ENCODE assay signal across 12 cellular contexts in genomic region chr21:42956824-42957632, GRCh38.
DNase-seq lines count a peak whose midpoint lies in the region; ATAC-seq lines count a peak whose summit lies in the region.
"Had no signal": no experiment of that assay in that cellular context is flagged by ENCODE, and none has a peak within 500 bp of the region (broad histone marks: within the 10 kb centered on the region; RNA-seq: fewer than 3 reads in every experiment).

No MANE protein-coding gene starts in this region.

- H3K4me1 Mint-ChIP-seq in stimulated activated memory B cell treated with anti-CD40 and anti-IgM and Interleukin-4, amounts not matched to agents 10 μg/mL and 1 μg/mL and 100 μg/mL, for 72 hours: no peaks in the 10 kb centered on the region
- H3K4me1 Mint-ChIP-seq: nephron had no signal

- ATAC-seq in GM21528 (IDR thresholded peaks at IDR 0.05; ENCODE audit: low FRiP score, unreplicated experiment) (peak; percentile 95), HG03442 (IDR thresholded peaks at IDR 0.05; ENCODE audit: unreplicated experiment) (peak; percentile 99), GM21576 (IDR thresholded peaks at IDR 0.05; ENCODE audit: unreplicated experiment) (no peak), HG03342 (IDR thresholded peaks at IDR 0.05; ENCODE audit: unreplicated experiment) (no peak)
- ATAC-seq in stimulated activated memory B cell treated with anti-CD40 and anti-IgM and Interleukin-4, amounts not matched to agents 10 μg/mL and 1 μg/mL and 100 μg/mL, for 72 hours: peak; percentile 99

- H3K9me3 Mint-ChIP-seq in stimulated activated memory B cell treated with anti-CD40 and anti-IgM and Interleukin-4, amounts not matched to agents 10 μg/mL and 1 μg/mL and 100 μg/mL, for 72 hours: no peaks in the 10 kb centered on the region
- H3K9me3 Mint-ChIP-seq: dendritic cell treated with granulocyte-macrophage colony-stimulating factor and Interleukin-4, amounts not matched to agents 40 ng/mL and 50 ng/mL, for 4 days; nephron had no signal

- H3K36me3 Mint-ChIP-seq in stimulated activated memory B cell treated with anti-CD40 and anti-IgM and Interleukin-4, amounts not matched to agents 10 μg/mL and 1 μg/mL and 100 μg/mL, for 72 hours: no peaks in the 10 kb centered on the region

- DNase-seq in epithelial cell of prostate (ENCODE audit: low read depth, low spot score) (no peak), NCI-H524 (lab: John Stamatoyannopoulos, UW) (no peak), DMS53 treated with DMSO at 0.1 percent for 48 hours (lab: John Stamatoyannopoulos, UW; ENCODE audit: unreplicated experiment) (no peak)
- DNase-seq: NCI-H1417 treated with DMSO at 0.1 percent for 48 hours, WERI-Rb-1 had no signal

- H3K27me3 Mint-ChIP-seq in stimulated activated memory B cell treated with anti-CD40 and anti-IgM and Interleukin-4, amounts not matched to agents 10 μg/mL and 1 μg/mL and 100 μg/mL, for 72 hours: no peaks in the 10 kb centered on the region
- H3K27me3 Mint-ChIP-seq: dendritic cell treated with granulocyte-macrophage colony-stimulating factor and Interleukin-4, amounts not matched to agents 40 ng/mL and 50 ng/mL, for 4 days had no signal

- peak overlapping the region; percentile 87 for H3K27ac ChIP-seq in epithelial cell of prostate
- H3K27ac ChIP-seq: WERI-Rb-1 had no signal

- H3K4me3 Mint-ChIP-seq in stimulated activated memory B cell treated with anti-CD40 and anti-IgM and Interleukin-4, amounts not matched to agents 10 μg/mL and 1 μg/mL and 100 μg/mL, for 72 hours: no peak overlapping the region
- H3K4me3 Mint-ChIP-seq: dendritic cell treated with granulocyte-macrophage colony-stimulating factor and Interleukin-4, amounts not matched to agents 40 ng/mL and 50 ng/mL, for 4 days; nephron had no signal

- H3K27ac Mint-ChIP-seq in stimulated activated memory B cell treated with anti-CD40 and anti-IgM and Interleukin-4, amounts not matched to agents 10 μg/mL and 1 μg/mL and 100 μg/mL, for 72 hours: no peak overlapping the region
- H3K27ac Mint-ChIP-seq: dendritic cell treated with granulocyte-macrophage colony-stimulating factor and Interleukin-4, amounts not matched to agents 40 ng/mL and 50 ng/mL, for 4 days; nephron had no signal

Comparison
In these comparisons a context has a peak if more than half of its experiments do, and no peak if none do; other contexts are left out.
1. ATAC-seq: peak in GM21528 (single experiment), HG03442 (single experiment) and stimulated activated memory B cell treated with anti-CD40 and anti-IgM and Interleukin-4, amounts not matched to agents 10 μg/mL and 1 μg/mL and 100 μg/mL, for 72 hours (single experiment); none in GM21576 (single experiment) and HG03342 (single experiment).